Comparison of ENCODE assay signal across 1 cellular context in genomic region chr2:138421315-138421970, GRCh38.
TF ChIP-seq lines count a peak whose summit lies in the region.

No MANE protein-coding gene starts in this region.

TF ChIP-seq in HepG2, 621 proteins besides CTCF, POLR2A, EP300 and RAD21 (continued from another document and continues in another):
- TF ChIP-seq ATF2 (CRISPR knock-in tag; IDR thresholded peaks at IDR 0.05): 0 out of 2 replicates have a peak, but pooled peaks have one; percentile 22
- peak; percentile 34; the same call in 1 of the 2 replicates for TF ChIP-seq POGZ (CRISPR knock-in tag; IDR thresholded peaks at IDR 0.05)
- no peak for TF ChIP-seq ZNF850 (CRISPR knock-in tag; conservative IDR thresholded peaks at IDR 0.05)
- TF ChIP-seq, protein P1, sequence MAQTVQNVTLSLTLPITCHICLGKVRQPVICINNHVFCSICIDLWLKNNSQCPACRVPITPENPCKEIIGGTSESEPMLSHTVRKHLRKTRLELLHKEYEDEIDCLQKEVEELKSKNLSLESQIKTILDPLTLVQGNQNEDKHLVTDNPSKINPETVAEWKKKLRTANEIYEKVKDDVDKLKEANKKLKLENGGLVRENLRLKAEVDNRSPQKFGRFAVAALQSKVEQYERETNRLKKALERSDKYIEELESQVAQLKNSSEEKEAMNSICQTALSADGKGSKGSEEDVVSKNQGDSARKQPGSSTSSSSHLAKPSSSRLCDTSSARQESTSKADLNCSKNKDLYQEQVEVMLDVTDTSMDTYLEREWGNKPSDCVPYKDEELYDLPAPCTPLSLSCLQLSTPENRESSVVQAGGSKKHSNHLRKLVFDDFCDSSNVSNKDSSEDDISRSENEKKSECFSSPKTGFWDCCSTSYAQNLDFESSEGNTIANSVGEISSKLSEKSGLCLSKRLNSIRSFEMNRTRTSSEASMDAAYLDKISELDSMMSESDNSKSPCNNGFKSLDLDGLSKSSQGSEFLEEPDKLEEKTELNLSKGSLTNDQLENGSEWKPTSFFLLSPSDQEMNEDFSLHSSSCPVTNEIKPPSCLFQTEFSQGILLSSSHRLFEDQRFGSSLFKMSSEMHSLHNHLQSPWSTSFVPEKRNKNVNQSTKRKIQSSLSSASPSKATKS (CRISPR knock-in tag; IDR thresholded peaks at IDR 0.05): 0 out of 2 replicates have a peak, but pooled peaks have one; percentile 36
- peak; percentile 25; the same call in 1 of the 2 replicates for TF ChIP-seq KDM1A (CRISPR knock-in tag; IDR thresholded peaks at IDR 0.05)
- TF ChIP-seq NR2F6 (IDR thresholded peaks at IDR 0.05): peak; percentile 78; the same call in 1 of the 2 replicates
- peak; percentile 83 for TF ChIP-seq NR2F6 (CRISPR knock-in tag; IDR thresholded peaks at IDR 0.05)
- TF ChIP-seq, protein P2, sequence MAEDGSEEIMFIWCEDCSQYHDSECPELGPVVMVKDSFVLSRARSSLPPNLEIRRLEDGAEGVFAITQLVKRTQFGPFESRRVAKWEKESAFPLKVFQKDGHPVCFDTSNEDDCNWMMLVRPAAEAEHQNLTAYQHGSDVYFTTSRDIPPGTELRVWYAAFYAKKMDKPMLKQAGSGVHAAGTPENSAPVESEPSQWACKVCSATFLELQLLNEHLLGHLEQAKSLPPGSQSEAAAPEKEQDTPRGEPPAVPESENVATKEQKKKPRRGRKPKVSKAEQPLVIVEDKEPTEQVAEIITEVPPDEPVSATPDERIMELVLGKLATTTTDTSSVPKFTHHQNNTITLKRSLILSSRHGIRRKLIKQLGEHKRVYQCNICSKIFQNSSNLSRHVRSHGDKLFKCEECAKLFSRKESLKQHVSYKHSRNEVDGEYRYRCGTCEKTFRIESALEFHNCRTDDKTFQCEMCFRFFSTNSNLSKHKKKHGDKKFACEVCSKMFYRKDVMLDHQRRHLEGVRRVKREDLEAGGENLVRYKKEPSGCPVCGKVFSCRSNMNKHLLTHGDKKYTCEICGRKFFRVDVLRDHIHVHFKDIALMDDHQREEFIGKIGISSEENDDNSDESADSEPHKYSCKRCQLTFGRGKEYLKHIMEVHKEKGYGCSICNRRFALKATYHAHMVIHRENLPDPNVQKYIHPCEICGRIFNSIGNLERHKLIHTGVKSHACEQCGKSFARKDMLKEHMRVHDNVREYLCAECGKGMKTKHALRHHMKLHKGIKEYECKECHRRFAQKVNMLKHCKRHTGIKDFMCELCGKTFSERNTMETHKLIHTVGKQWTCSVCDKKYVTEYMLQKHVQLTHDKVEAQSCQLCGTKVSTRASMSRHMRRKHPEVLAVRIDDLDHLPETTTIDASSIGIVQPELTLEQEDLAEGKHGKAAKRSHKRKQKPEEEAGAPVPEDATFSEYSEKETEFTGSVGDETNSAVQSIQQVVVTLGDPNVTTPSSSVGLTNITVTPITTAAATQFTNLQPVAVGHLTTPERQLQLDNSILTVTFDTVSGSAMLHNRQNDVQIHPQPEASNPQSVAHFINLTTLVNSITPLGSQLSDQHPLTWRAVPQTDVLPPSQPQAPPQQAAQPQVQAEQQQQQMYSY (CRISPR knock-in tag; IDR thresholded peaks at IDR 0.05): no peak
- TF ChIP-seq CREM (IDR thresholded peaks at IDR 0.05): peak; percentile 48
- TF ChIP-seq CREM (CRISPR knock-in tag; IDR thresholded peaks at IDR 0.05): no peak
- TF ChIP-seq ZNF703 (CRISPR knock-in tag; IDR thresholded peaks at IDR 0.05; ENCODE audit: borderline replicate concordance): no peak
- peak; percentile 75; the same call in 1 of the 2 replicates for TF ChIP-seq FOSL2 (CRISPR knock-in tag; IDR thresholded peaks at IDR 0.05)
- TF ChIP-seq HDAC6 (IDR thresholded peaks at IDR 0.05; ENCODE audit: low read depth, low read length): no peak
- peak; percentile 73 for TF ChIP-seq TEAD3 (CRISPR knock-in tag; optimal IDR thresholded peaks at IDR 0.05; ENCODE audit: borderline replicate concordance)
- peak; percentile 80 for TF ChIP-seq JUNB (CRISPR knock-in tag; IDR thresholded peaks at IDR 0.05; ENCODE audit: borderline replicate concordance)
- TF ChIP-seq ARID3A (IDR thresholded peaks at IDR 0.05; ENCODE audit: low read depth, low read length): peak; percentile 46; the same call in 1 of the 2 replicates
- TF ChIP-seq PPARG (CRISPR knock-in tag; conservative IDR thresholded peaks at IDR 0.05): no peak; the same call in 1 of the 2 replicates
- no peak for TF ChIP-seq ATF1 (CRISPR knock-in tag; IDR thresholded peaks at IDR 0.05)
- TF ChIP-seq ZNF337 (CRISPR knock-in tag; IDR thresholded peaks at IDR 0.05; ENCODE audit: borderline replicate concordance, low read depth): no peak
- peak; percentile 70 for TF ChIP-seq TCF7 (IDR thresholded peaks at IDR 0.05; ENCODE audit: low read depth)
- peak; percentile 64 for TF ChIP-seq BCL6 (CRISPR knock-in tag; IDR thresholded peaks at IDR 0.05)
- no peak for TF ChIP-seq XRCC5 (optimal IDR thresholded peaks at IDR 0.05; ENCODE audit: low read length)
- peak; percentile 98 for TF ChIP-seq HOMEZ (CRISPR knock-in tag; IDR thresholded peaks at IDR 0.05; ENCODE audit: low read depth)
- no peak for TF ChIP-seq ZNF383 (CRISPR knock-in tag; IDR thresholded peaks at IDR 0.05; ENCODE audit: borderline replicate concordance)
- 0 out of 2 replicates have a peak, but pooled peaks have one; percentile 51 for TF ChIP-seq ZNF644 (CRISPR knock-in tag; IDR thresholded peaks at IDR 0.05; ENCODE audit: low read depth)
- no peak for TF ChIP-seq ZNF143 (CRISPR knock-in tag; IDR thresholded peaks at IDR 0.05)
- TF ChIP-seq PAX8 (CRISPR knock-in tag; IDR thresholded peaks at IDR 0.05; ENCODE audit: borderline replicate concordance): no peak
- no peak for TF ChIP-seq CHCHD3 (CRISPR knock-in tag; IDR thresholded peaks at IDR 0.05)
- peak; percentile 76 for TF ChIP-seq GATAD2A (CRISPR knock-in tag; IDR thresholded peaks at IDR 0.05)
- TF ChIP-seq MTA3 (CRISPR knock-in tag; IDR thresholded peaks at IDR 0.05): no peak
- TF ChIP-seq SOX6 (IDR thresholded peaks at IDR 0.05): no peak
- TF ChIP-seq SOX6 (CRISPR knock-in tag; IDR thresholded peaks at IDR 0.05): peak; percentile 30; the same call in 1 of the 2 replicates
- peak; percentile 92; the same call in 1 of the 2 replicates for TF ChIP-seq ATM (IDR thresholded peaks at IDR 0.05; ENCODE audit: borderline replicate concordance)
- TF ChIP-seq HMG20A (CRISPR knock-in tag; IDR thresholded peaks at IDR 0.05; ENCODE audit: borderline replicate concordance): peak; percentile 76; the same call in 1 of the 2 replicates
- TF ChIP-seq ZNF512 (CRISPR knock-in tag; IDR thresholded peaks at IDR 0.05): no peak
- TF ChIP-seq, protein P3, sequence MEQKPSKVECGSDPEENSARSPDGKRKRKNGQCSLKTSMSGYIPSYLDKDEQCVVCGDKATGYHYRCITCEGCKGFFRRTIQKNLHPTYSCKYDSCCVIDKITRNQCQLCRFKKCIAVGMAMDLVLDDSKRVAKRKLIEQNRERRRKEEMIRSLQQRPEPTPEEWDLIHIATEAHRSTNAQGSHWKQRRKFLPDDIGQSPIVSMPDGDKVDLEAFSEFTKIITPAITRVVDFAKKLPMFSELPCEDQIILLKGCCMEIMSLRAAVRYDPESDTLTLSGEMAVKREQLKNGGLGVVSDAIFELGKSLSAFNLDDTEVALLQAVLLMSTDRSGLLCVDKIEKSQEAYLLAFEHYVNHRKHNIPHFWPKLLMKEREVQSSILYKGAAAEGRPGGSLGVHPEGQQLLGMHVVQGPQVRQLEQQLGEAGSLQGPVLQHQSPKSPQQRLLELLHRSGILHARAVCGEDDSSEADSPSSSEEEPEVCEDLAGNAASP (CRISPR knock-in tag; IDR thresholded peaks at IDR 0.05; ENCODE audit: borderline replicate concordance): peak; percentile 44; the same call in 1 of the 2 replicates
- TF ChIP-seq, protein P4, sequence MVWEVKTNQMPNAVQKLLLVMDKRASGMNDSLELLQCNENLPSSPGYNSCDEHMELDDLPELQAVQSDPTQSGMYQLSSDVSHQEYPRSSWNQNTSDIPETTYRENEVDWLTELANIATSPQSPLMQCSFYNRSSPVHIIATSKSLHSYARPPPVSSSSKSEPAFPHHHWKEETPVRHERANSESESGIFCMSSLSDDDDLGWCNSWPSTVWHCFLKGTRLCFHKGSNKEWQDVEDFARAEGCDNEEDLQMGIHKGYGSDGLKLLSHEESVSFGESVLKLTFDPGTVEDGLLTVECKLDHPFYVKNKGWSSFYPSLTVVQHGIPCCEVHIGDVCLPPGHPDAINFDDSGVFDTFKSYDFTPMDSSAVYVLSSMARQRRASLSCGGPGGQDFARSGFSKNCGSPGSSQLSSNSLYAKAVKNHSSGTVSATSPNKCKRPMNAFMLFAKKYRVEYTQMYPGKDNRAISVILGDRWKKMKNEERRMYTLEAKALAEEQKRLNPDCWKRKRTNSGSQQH (CRISPR knock-in tag; IDR thresholded peaks at IDR 0.05; ENCODE audit: low read depth): no peak
- TF ChIP-seq SIX1 (CRISPR knock-in tag; IDR thresholded peaks at IDR 0.05; ENCODE audit: borderline replicate concordance): peak; percentile 60; the same call in 1 of the 2 replicates
- no peak for TF ChIP-seq IRX3 (CRISPR knock-in tag; IDR thresholded peaks at IDR 0.05; ENCODE audit: borderline replicate concordance, low read depth)
- no peak for TF ChIP-seq ZNF75D (CRISPR knock-in tag; IDR thresholded peaks at IDR 0.05; ENCODE audit: borderline replicate concordance)
- TF ChIP-seq ELK4 (CRISPR knock-in tag; IDR thresholded peaks at IDR 0.05; ENCODE audit: borderline replicate concordance): no peak
- no peak for TF ChIP-seq SRF (IDR thresholded peaks at IDR 0.05; ENCODE audit: low read depth, low read length)
- peak; percentile 79; the same call in 1 of the 2 replicates for TF ChIP-seq JUND (CRISPR knock-in tag; IDR thresholded peaks at IDR 0.05)
- no peak for TF ChIP-seq IRF2 (CRISPR knock-in tag; IDR thresholded peaks at IDR 0.05)
- peak; percentile 92 for TF ChIP-seq FOSL1 (CRISPR knock-in tag; IDR thresholded peaks at IDR 0.05; ENCODE audit: borderline replicate concordance)
- TF ChIP-seq CREB1 (IDR thresholded peaks at IDR 0.05): peak; percentile 62; the same call in 1 of the 2 replicates
- peak; percentile 44; the same call in 1 of the 2 replicates for TF ChIP-seq CREB1 (CRISPR knock-in tag; IDR thresholded peaks at IDR 0.05)
